ENCODE assay signal across 13 cellular contexts in the genomic region with DNA sequence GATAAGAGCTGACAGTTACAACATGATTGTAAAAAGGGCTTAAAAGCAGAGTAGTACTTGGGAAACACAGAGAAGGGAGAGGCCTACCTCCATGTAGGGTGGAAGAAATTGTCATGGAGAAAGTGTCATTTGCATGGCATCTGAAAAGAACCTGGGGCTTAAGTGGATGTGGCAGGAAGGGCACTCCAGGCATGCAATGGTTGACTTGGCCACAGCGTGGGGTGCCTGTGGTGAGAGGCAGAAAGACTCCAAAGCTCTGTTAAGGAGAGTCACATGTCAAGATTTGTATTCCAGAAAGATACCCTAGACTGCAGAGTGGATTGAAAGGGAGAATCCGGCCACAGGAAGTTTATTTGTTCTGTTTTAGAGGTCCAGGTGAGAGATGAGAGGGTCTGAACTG. TPM values are rescaled to one million over a fixed set of nuclear protein-coding genes. Genes with fewer than 3 reads are reported as not detected.
DNase-seq lines count a peak whose midpoint lies in the region; ATAC-seq and TF ChIP-seq lines count a peak whose summit lies in the region.
"Had no signal": no experiment of that assay in that cellular context is flagged by ENCODE, and none has a peak within 500 bp of the region (broad histone marks: within the 10 kb centered on the region; RNA-seq: fewer than 3 reads in every experiment).

No MANE protein-coding gene starts in this region.

- H3K4me3 Mint-ChIP-seq in activated CD8-positive, alpha-beta memory T cell treated with anti-CD3 and anti-CD28 coated beads, Interleukin-2, amount 10 ng/mL, durations not matched to agents 7 days and 5 days = no peak overlapping the region
- H3K4me3 Mint-ChIP-seq: activated CD8-positive, alpha-beta T cell treated with anti-CD3 and anti-CD28 coated beads for 36 hours; T-helper 17 cell had no signal

- peaks cover 2% of the 10 kb centered on the region for H3K36me3 Mint-ChIP-seq in activated CD8-positive, alpha-beta memory T cell treated with anti-CD3 and anti-CD28 coated beads, Interleukin-2, amount 10 ng/mL, durations not matched to agents 7 days and 5 days

- no peaks in the 10 kb centered on the region for H3K9me3 Mint-ChIP-seq in activated CD8-positive, alpha-beta memory T cell treated with anti-CD3 and anti-CD28 coated beads, Interleukin-2, amount 10 ng/mL, durations not matched to agents 7 days and 5 days (ENCODE audit: low read depth)
- H3K9me3 Mint-ChIP-seq: activated CD8-positive, alpha-beta T cell treated with anti-CD3 and anti-CD28 coated beads for 36 hours had no signal

- H3K27me3 Mint-ChIP-seq in activated CD8-positive, alpha-beta memory T cell treated with anti-CD3 and anti-CD28 coated beads, Interleukin-2, amount 10 ng/mL, durations not matched to agents 7 days and 5 days = no peaks in the 10 kb centered on the region
- H3K27me3 Mint-ChIP-seq: activated CD8-positive, alpha-beta T cell treated with anti-CD3 and anti-CD28 coated beads for 36 hours had no signal

- ATAC-seq in activated CD8-positive, alpha-beta memory T cell treated with anti-CD3 and anti-CD28 coated beads, Interleukin-2, amount 10 ng/mL, durations not matched to agents 7 days and 5 days = no peak
- ATAC-seq: activated CD8-positive, alpha-beta T cell treated with anti-CD3 and anti-CD28 coated beads for 36 hours; T-helper 17 cell had no signal

- H3K27ac Mint-ChIP-seq in activated CD8-positive, alpha-beta memory T cell treated with anti-CD3 and anti-CD28 coated beads, Interleukin-2, amount 10 ng/mL, durations not matched to agents 7 days and 5 days = peak overlapping the region; percentile 3
- H3K27ac Mint-ChIP-seq: activated CD8-positive, alpha-beta T cell treated with anti-CD3 and anti-CD28 coated beads for 36 hours; T-helper 17 cell had no signal

- CTCF ChIA-PET in activated CD8-positive, alpha-beta memory T cell treated with anti-CD3 and anti-CD28 coated beads, Interleukin-2, amount 10 ng/mL, durations not matched to agents 7 days and 5 days (lab: Charles Lee) = interaction anchor here (0.9 to 1.1 kb wide), 3 partner anchors 20 to 38 kb away, joined by 3 to 5 read pairs (median 3); no protein-coding TSS in a partner anchor

- no peak for DNase-seq in activated CD8-positive, alpha-beta memory T cell treated with anti-CD3 and anti-CD28 coated beads, Interleukin-2, amount 10 ng/mL, durations not matched to agents 7 days and 5 days
- DNase-seq in activated CD8-positive, alpha-beta memory T cell treated with anti-CD3 and anti-CD28 coated beads for 24 hours = no peak
- DNase-seq in SK-MEL-5 (ENCODE audit: low read depth, low spot score) (peak; percentile 66), globus pallidus (ENCODE audit: low spot score) (peak; percentile 41), retina (peak; percentile 34), GM10266 (ENCODE audit: extremely low spot score) (no peak), activated gamma-delta T cell (lab: John Stamatoyannopoulos, UW) (no peak)
- DNase-seq in effector CD8-positive, alpha-beta T cell (lab: John Stamatoyannopoulos, UW) = no peak
- DNase-seq: activated CD8-positive, alpha-beta T cell treated with anti-CD3 and anti-CD28 coated beads for 36 hours; NCI-H1694 treated with DMSO at 0.1 percent for 48 hours; sigmoid colon; T-helper 17 cell; trophoblast cell had no signal

- in situ Hi-C loops in SK-MEL-5 (cut with HindIII; ENCODE audit: low pct_unique_long_range_greater_than_20kb, low sequenced_read_pairs) = no loop called here

- no peak for TF ChIP-seq CTCF in GM10266 (IDR thresholded peaks at IDR 0.05; ENCODE audit: control insufficient read depth, insufficient read depth, low read depth, missing control alignments)

- H3K4me1 Mint-ChIP-seq in activated CD8-positive, alpha-beta memory T cell treated with anti-CD3 and anti-CD28 coated beads, Interleukin-2, amount 10 ng/mL, durations not matched to agents 7 days and 5 days = peaks cover 35% of the 10 kb centered on the region

RNA-seq across cellular contexts. Expression of gene POLR3G, which starts 2.4 kb away (rescaled TPM):
- 10 to 100 TPM in 1 of 2 experiments, 1 to 10 TPM in 1; 8.6 to 10.4 TPM for total RNA-seq in activated CD8-positive, alpha-beta memory T cell treated with anti-CD3 and anti-CD28 coated beads, Interleukin-2, amount 10 ng/mL, durations not matched to agents 7 days and 5 days
- 55.3 and 60.5 TPM in 2 replicates for total RNA-seq in SK-MEL-5 (2014; rRNA removed; shearing (Covaris generic))
- polyA plus RNA-seq in SK-MEL-5 (2015; cell fraction: cytosol; rRNA removed) = 83.7 and 105 TPM in 2 replicates
- polyA plus RNA-seq in SK-MEL-5 (2015; cell fraction: nucleus; rRNA removed) = 66.8 and 92.8 TPM in 2 replicates

RNA-seq across cellular contexts. Expression of gene MBLAC2, which starts 2.5 kb away (rescaled TPM):
- total RNA-seq in activated CD8-positive, alpha-beta memory T cell treated with anti-CD3 and anti-CD28 coated beads, Interleukin-2, amount 10 ng/mL, durations not matched to agents 7 days and 5 days = 1 to 10 TPM; 4.7 to 6.0 TPM
- total RNA-seq in SK-MEL-5 (2014; rRNA removed; shearing (Covaris generic)) = 8.4 and 10.7 TPM in 2 replicates
- 11.3 and 12.8 TPM in 2 replicates for polyA plus RNA-seq in SK-MEL-5 (2015; cell fraction: cytosol; rRNA removed)
- 17.9 and 26.7 TPM in 2 replicates for polyA plus RNA-seq in SK-MEL-5 (2015; cell fraction: nucleus; rRNA removed)

RNA-seq across cellular contexts. Expression of gene LYSMD3, which starts 52.3 kb away (rescaled TPM):
- total RNA-seq in activated CD8-positive, alpha-beta memory T cell treated with anti-CD3 and anti-CD28 coated beads, Interleukin-2, amount 10 ng/mL, durations not matched to agents 7 days and 5 days = 10 to 100 TPM; 15.5 to 16.8 TPM
- 13.7 and 15.3 TPM in 2 replicates for total RNA-seq in SK-MEL-5 (2014; rRNA removed; shearing (Covaris generic))
- 11.2 and 13.9 TPM in 2 replicates for polyA plus RNA-seq in SK-MEL-5 (2015; cell fraction: cytosol; rRNA removed)
- polyA plus RNA-seq in SK-MEL-5 (2015; cell fraction: nucleus; rRNA removed) = 21.5 and 22.8 TPM in 2 replicates

Comparison
In these comparisons a context has a peak if more than half of its experiments do, and no peak if none do; other contexts are left out.
1. DNase-seq: peak in SK-MEL-5 (single experiment), globus pallidus (single experiment) and retina (single experiment); none in activated CD8-positive, alpha-beta memory T cell treated with anti-CD3 and anti-CD28 coated beads, Interleukin-2, amount 10 ng/mL, durations not matched to agents 7 days and 5 days (single experiment), activated CD8-positive, alpha-beta memory T cell treated with anti-CD3 and anti-CD28 coated beads for 24 hours (single experiment), effector CD8-positive, alpha-beta T cell (single experiment), GM10266 (single experiment) and activated gamma-delta T cell (single experiment).